19 cellular contexts compared by ENCODE assay signal in the genomic region with DNA sequence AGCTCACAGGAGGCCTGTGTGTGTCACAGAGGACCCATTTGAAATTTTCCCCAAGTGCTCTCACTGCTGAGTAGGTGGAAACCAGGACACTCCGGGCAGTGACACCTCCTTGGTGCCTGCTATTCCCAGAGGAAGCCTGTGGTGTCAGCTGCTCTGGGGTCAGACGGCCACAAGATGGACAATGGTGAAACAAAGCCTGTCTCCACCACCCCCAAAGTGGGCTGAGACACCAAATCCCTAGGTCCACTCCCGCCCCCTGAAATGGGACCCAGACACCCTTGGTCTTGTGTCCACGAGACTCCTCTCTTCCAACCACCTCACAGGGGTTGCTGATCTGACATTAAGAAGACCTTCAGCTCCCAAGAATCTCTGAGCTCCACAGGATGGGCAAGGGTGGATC. TPM values are rescaled to one million over a fixed set of nuclear protein-coding genes. Genes with fewer than 3 reads are reported as not detected.
"Had no signal": no experiment of that assay in that cellular context is flagged by ENCODE, and none has a peak within 500 bp of the region (broad histone marks: within the 10 kb centered on the region; RNA-seq: fewer than 3 reads in every experiment).

No MANE protein-coding gene starts in this region.

- H2AFZ ChIP-seq: hepatocyte had no signal

- H3K4me1 ChIP-seq: colonic mucosa had no signal

- H3K27me3 ChIP-seq: vagina had no signal

- DNase-seq: colonic mucosa; dermis blood vessel endothelial cell; foreskin melanocyte; kidney; left cardiac atrium; left ventricle myocardium inferior; mesenchymal stem cell; midbrain; naive B cell; sigmoid colon; small intestine; stimulated activated CD4-positive, alpha-beta T cell treated with anti-CD3 and anti-CD28 coated beads, Interleukin-2, amount 100 ng/mL, for 48 hours; stimulated activated naive CD8-positive, alpha-beta T cell treated with anti-CD3 and anti-CD28 coated beads, Interleukin-15, Interleukin-2, amounts not matched to agents 100 U/mL and 50 U/mL, for 24 hours; tibial artery; upper lobe of left lung had no signal

- H3K27ac ChIP-seq: colonic mucosa, hepatocyte, left ventricle myocardium inferior, sigmoid colon, suprapubic skin, tibial artery, upper lobe of left lung, vagina had no signal

- ATAC-seq: left cardiac atrium; stimulated activated naive CD8-positive, alpha-beta T cell treated with anti-CD3 and anti-CD28 coated beads, Interleukin-15, Interleukin-2, amounts not matched to agents 100 U/mL and 50 U/mL, for 24 hours had no signal

- H3K36me3 ChIP-seq: colonic mucosa, left ventricle myocardium inferior, sigmoid colon, suprapubic skin, tibial artery, upper lobe of left lung, vagina had no signal

- H3K4me3 ChIP-seq: colonic mucosa, hepatocyte, left ventricle myocardium inferior, lung, sigmoid colon, suprapubic skin, tibial artery, upper lobe of left lung, vagina had no signal

- FAIRE-seq: kidney, small intestine had no signal

- H3K79me2 ChIP-seq: hepatocyte had no signal

- H3K4me2 ChIP-seq: hepatocyte had no signal

- H3K9me3 ChIP-seq: colonic mucosa, left ventricle myocardium inferior, sigmoid colon, suprapubic skin, tibial artery, upper lobe of left lung, vagina had no signal

RNA-seq across cellular contexts. Expression of a gene that starts 7.0 kb away (rescaled TPM):
- total RNA-seq: dermis blood vessel endothelial cell, vagina had no signal

RNA-seq across cellular contexts. Expression of a gene that starts 59.6 kb away (rescaled TPM):
- total RNA-seq: vagina had no signal
